ENCODE assay signal across 23 cellular contexts in the genomic region with DNA sequence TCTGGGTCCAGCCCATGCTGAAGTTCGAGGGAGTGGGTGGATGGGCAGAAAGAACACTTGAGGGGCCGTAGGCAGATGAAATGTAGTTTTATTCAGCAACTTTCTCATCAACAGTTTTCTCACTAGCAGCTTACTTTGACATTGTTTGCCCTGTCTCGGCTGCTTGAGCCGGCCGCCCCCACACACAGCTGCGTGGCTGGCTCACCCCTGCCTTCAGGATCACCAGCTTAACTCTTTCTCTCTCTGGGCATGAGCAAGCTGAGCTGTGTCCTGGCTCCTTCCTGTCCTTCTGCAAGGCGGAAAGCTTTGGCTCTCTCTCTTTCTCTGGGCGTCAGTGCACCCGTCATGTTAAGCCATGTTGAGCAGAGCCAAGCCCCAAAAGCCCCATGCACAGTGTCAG.
DNase-seq lines count a peak whose midpoint lies in the region; ATAC-seq and TF ChIP-seq lines count a peak whose summit lies in the region.
"Had no signal": no experiment of that assay in that cellular context is flagged by ENCODE, and none has a peak within 500 bp of the region (broad histone marks: within the 10 kb centered on the region; RNA-seq: fewer than 3 reads in every experiment).

No MANE protein-coding gene starts in this region.

- H3K4me1 Mint-ChIP-seq in H9: peaks cover 9% of the 10 kb centered on the region in 2 experiments
- H3K4me1 Mint-ChIP-seq: activated naive CD4-positive, alpha-beta T cell treated with anti-CD3 and anti-CD28 coated beads, Interleukin-2, amount 50 U/mL, for 24 hours had no signal

- TF ChIP-seq CTCF in H9 (conservative IDR thresholded peaks at IDR 0.05) (no peak), foreskin fibroblast (IDR thresholded peaks at IDR 0.05; ENCODE audit: low read depth, low read length) (no peak), retinal pigment epithelial cell (conservative IDR thresholded peaks at IDR 0.05; ENCODE audit: low read depth, low read length) (no peak)

- no peaks in the 10 kb centered on the region for H3K9me3 ChIP-seq in H9 (ENCODE audit: control insufficient read depth, low read depth, low read length)

- H3K79me1 ChIP-seq in H9 (ENCODE audit: insufficient read depth, low read depth, low read length, poor library complexity, severe bottlenecking): no peaks in the 10 kb centered on the region

- no peak overlapping the region for H3K18ac ChIP-seq in H9 (ENCODE audit: insufficient read length, low read depth, low read length)

- no peak for ATAC-seq in HG02973 (IDR thresholded peaks at IDR 0.05; ENCODE audit: unreplicated experiment)
- ATAC-seq: PC-3; stimulated activated naive CD8-positive, alpha-beta T cell treated with anti-CD3 and anti-CD28 coated beads, Interleukin-15, Interleukin-2, amounts not matched to agents 100 U/mL and 50 U/mL, for 24 hours had no signal

- no peak overlapping the region for H2BK20ac ChIP-seq in H9 (ENCODE audit: low read depth, low read length, poor library complexity, severe bottlenecking)

- peak overlapping the region in 2 of 3 experiments; percentile 15 to 80; a peak in 3 of 7 replicates for H3K27ac Mint-ChIP-seq in H9
- H3K27ac Mint-ChIP-seq: activated naive CD4-positive, alpha-beta T cell treated with anti-CD3 and anti-CD28 coated beads, Interleukin-2, amount 50 U/mL, for 24 hours; HFFc6; T-helper 2 cell treated with Interferon-gamma antibody and Interleukin-4, amounts not matched to agents 5 μg/mL and 100 μg/mL, for 36 hours had no signal

- H3K4me1 ChIP-seq in H9 (ENCODE audit: insufficient read depth, low read length): no peaks in the 10 kb centered on the region

- H3K4me3 ChIP-seq in foreskin fibroblast (ENCODE audit: low read depth in 1 of 2, low read length in 2 of 2) (no peak overlapping the region), retinal pigment epithelial cell (ENCODE audit: low read length) (no peak overlapping the region)

- no peak overlapping the region for H2BK120ac ChIP-seq in H9 (ENCODE audit: low read depth, low read length, poor library complexity, severe bottlenecking)

- no peaks in the 10 kb centered on the region for H3K27me3 Mint-ChIP-seq in H9 (ENCODE audit: low read depth)

- H3K9me3 Mint-ChIP-seq in H9: no peaks in the 10 kb centered on the region; a peak in 1 of 5 replicates
- H3K9me3 Mint-ChIP-seq: activated naive CD4-positive, alpha-beta T cell treated with anti-CD3 and anti-CD28 coated beads, Interleukin-2, amount 50 U/mL, for 24 hours; HFFc6; T-helper 2 cell treated with Interferon-gamma antibody and Interleukin-4, amounts not matched to agents 5 μg/mL and 100 μg/mL, for 36 hours had no signal

- no peak overlapping the region; a peak in 1 of 5 replicates for H3K4me3 Mint-ChIP-seq in H9
- H3K4me3 Mint-ChIP-seq: activated naive CD4-positive, alpha-beta T cell treated with anti-CD3 and anti-CD28 coated beads, Interleukin-2, amount 50 U/mL, for 24 hours; HFFc6; T-helper 2 cell treated with Interferon-gamma antibody and Interleukin-4, amounts not matched to agents 5 μg/mL and 100 μg/mL, for 36 hours had no signal

- no peak overlapping the region for H4K5ac ChIP-seq in H9 (ENCODE audit: insufficient read length, low read depth, low read length)

- no peak overlapping the region for H3K56ac ChIP-seq in H9 (ENCODE audit: insufficient read length, low read depth, low read length)

- DNase-seq in H9: no peak
- peak; percentile 57 for DNase-seq in amniotic epithelial cell (ENCODE audit: low read depth)
- peak; percentile 43 to 75 for DNase-seq in foreskin fibroblast
- peak; percentile 19 for DNase-seq in retinal pigment epithelial cell (ENCODE audit: low read depth)
- no peak for DNase-seq in NCI-H187 treated with DMSO at 0.1 percent for 48 hours (lab: John Stamatoyannopoulos, UW)
- DNase-seq in stimulated activated CD4-positive, alpha-beta T cell treated with anti-CD3 and anti-CD28 coated beads, Interleukin-15, amount 100 ng/mL, for 24 hours: no peak
- DNase-seq: activated CD8-positive, alpha-beta memory T cell treated with anti-CD3 and anti-CD28 coated beads, Interleukin-2, amount 50 U/mL, for 4 hours; Calu3; effector CD8-positive, alpha-beta T cell; erythroblast; HFFc6; MM.1S; NCI-H1417 treated with DMSO at 0.1 percent for 48 hours; NCI-H2107; NCI-H510A; nucleus accumbens; PC-3; Right ventricle myocardium superior; stimulated activated naive CD8-positive, alpha-beta T cell treated with anti-CD3 and anti-CD28 coated beads, Interleukin-15, Interleukin-2, amounts not matched to agents 100 U/mL and 50 U/mL, for 24 hours had no signal

- H3K23ac ChIP-seq in H9 (ENCODE audit: insufficient read length, low read depth, low read length): no peak overlapping the region

- H2BK12ac ChIP-seq in H9 (ENCODE audit: insufficient read length, low read depth, low read length): no peak overlapping the region

- WGBS in H9 (ENCODE audit: extremely low coverage, insufficient read length, low lambda C conversion rate): no CpG with 5 or more reads among the region's 9 CpGs

- H3K4me2 ChIP-seq in H9 (ENCODE audit: insufficient read depth, insufficient read length, low read length): no peak overlapping the region

- no peak overlapping the region for H3K4ac ChIP-seq in H9 (ENCODE audit: low read depth, low read length)

- no peaks in the 10 kb centered on the region for H3K79me2 ChIP-seq in H9 (ENCODE audit: insufficient read depth, low read length)

- H2AFZ ChIP-seq in H9 (ENCODE audit: low read length): no peak overlapping the region

- no peak overlapping the region for H2BK5ac ChIP-seq in H9 (ENCODE audit: insufficient read length, low read length)

- H3K23me2 ChIP-seq in H9 (ENCODE audit: insufficient read length, low read depth, low read length, poor library complexity, severe bottlenecking): no peaks in the 10 kb centered on the region

- no peak overlapping the region for H2AK5ac ChIP-seq in H9 (ENCODE audit: insufficient read length, low read length)

- no peak overlapping the region for H3K27ac ChIP-seq in H9 (ENCODE audit: insufficient read length, low read depth, low read length)
- H3K27ac ChIP-seq: VCaP had no signal

- no peaks in the 10 kb centered on the region for H3K36me3 Mint-ChIP-seq in H9 (ENCODE audit: insufficient read depth in 1 of 3, low read depth in 3 of 3)
- H3K36me3 Mint-ChIP-seq: activated naive CD4-positive, alpha-beta T cell treated with anti-CD3 and anti-CD28 coated beads, Interleukin-2, amount 50 U/mL, for 24 hours had no signal

- no peak overlapping the region for H4K91ac ChIP-seq in H9 (ENCODE audit: insufficient read length, low read depth, low read length)

- H3K14ac ChIP-seq in H9 (ENCODE audit: insufficient read depth, low read length): no peak overlapping the region; the same call in 1 of the 2 replicates

- no peaks in the 10 kb centered on the region for H4K20me1 ChIP-seq in H9 (ENCODE audit: control insufficient read depth, insufficient read depth, insufficient read length)

- no peak overlapping the region for H3T11ph ChIP-seq in H9 (ENCODE audit: low read length)

- no peak overlapping the region for H4K8ac ChIP-seq in H9 (replicated peaks; ENCODE audit: insufficient read length, low read depth, low read length)

- no peak overlapping the region for H3K9ac ChIP-seq in H9 (ENCODE audit: extremely low read depth, insufficient read length, low read length)

- H3K27me3 ChIP-seq in H9 (ENCODE audit: insufficient read depth, low read length): no peaks in the 10 kb centered on the region

- no peak overlapping the region for H2BK15ac ChIP-seq in H9 (ENCODE audit: low read depth, low read length)

Comparison
In these comparisons a context has a peak if more than half of its experiments do, and no peak if none do; other contexts are left out.
1. DNase-seq: peak in amniotic epithelial cell (single experiment), foreskin fibroblast (2 of 2) and retinal pigment epithelial cell (single experiment); none in H9 (single experiment), NCI-H187 treated with DMSO at 0.1 percent for 48 hours (single experiment) and stimulated activated CD4-positive, alpha-beta T cell treated with anti-CD3 and anti-CD28 coated beads, Interleukin-15, amount 100 ng/mL, for 24 hours (single experiment).